In the genomic region with DNA sequence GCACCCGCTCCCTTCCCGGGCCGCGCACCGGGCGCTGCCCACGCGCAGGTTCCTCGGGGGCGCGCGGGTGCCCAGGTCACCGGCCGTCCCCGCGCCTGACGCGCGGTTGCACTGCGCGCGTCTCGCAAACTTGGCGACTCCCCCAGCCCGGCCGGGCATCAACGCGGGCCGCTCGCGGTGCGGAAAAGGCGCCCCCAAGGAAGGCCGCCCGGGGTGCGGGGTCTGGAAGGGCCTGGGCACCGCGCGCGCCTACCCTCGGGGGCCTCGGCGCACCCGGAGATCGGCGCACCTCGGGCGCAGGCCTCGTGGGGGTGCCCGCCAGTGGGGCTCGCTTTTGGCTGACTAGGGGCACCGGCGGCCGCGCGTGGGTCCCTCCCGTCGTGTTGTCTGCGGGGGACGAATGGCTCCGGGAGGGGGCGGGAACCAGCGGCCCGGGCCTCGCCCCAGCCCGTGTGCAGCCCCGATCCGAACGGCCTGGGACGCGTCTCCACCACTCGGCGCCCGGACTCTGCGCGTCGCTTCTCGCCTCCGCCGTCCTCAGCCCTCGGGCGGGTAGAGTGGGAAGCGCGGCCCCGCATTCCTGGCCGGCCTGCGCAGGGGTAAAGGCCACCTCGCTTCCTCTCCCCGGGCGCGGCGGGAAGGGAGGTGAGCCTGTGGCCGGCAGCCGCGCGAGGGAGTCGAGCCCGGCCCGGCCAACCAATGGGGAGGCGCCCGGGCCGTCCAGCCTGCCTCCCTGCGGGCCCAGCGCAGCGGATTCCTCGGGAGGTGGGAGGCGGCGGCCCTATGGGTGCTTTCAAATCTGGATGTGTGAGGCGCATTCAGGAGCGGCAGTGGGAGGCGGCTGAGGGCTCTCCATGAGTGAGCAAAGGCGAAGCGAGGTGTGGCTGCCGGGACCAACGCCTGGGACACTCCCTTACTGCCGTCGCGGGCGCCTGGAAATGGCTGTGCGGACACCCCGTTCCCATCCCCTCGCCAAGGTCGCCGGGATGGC, we compare ENCODE assay signal across 8 cellular contexts. TPM values are rescaled to one million over a fixed set of nuclear protein-coding genes. Genes with fewer than 3 reads are reported as not detected.
DNase-seq lines count a peak whose midpoint lies in the region; ATAC-seq and TF ChIP-seq lines count a peak whose summit lies in the region.

No MANE protein-coding gene starts in this region.

- H3K4me3 ChIP-seq in GM12864 (ENCODE audit: low read depth, low read length) (peak overlapping the region; percentile 49; the same call in 1 of the 2 replicates), neural progenitor cell (peak overlapping the region; percentile 62), Karpas-422 (ENCODE audit: low read length) (no peak overlapping the region)

- H3K27me3 Mint-ChIP-seq in neural progenitor cell (ENCODE audit: insufficient read depth, low read depth) (peaks cover 22% of the 10 kb centered on the region), HFFc6 (ENCODE audit: insufficient read depth) (peaks cover 11% of the 10 kb centered on the region)

- H3K36me3 Mint-ChIP-seq in neural progenitor cell (peaks cover 2% of the 10 kb centered on the region), HFFc6 (ENCODE audit: low read depth) (peaks cover 5% of the 10 kb centered on the region; the same call in 1 of the 2 replicates)

- peaks cover 26% of the 10 kb centered on the region for H4K20me1 ChIP-seq in neural progenitor cell (ENCODE audit: low read depth)
- H4K20me1 ChIP-seq in Karpas-422 (ENCODE audit: insufficient read depth, low read depth, low read length), result no peaks in the 10 kb centered on the region

- ATAC-seq in esophagus mucosa (peak; percentile 45), GM21619 (IDR thresholded peaks at IDR 0.05; ENCODE audit: unreplicated experiment) (no peak)

- H3K4me1 Mint-ChIP-seq in neural progenitor cell (peaks cover 35% of the 10 kb centered on the region), HFFc6 (ENCODE audit: low read depth) (peaks cover 26% of the 10 kb centered on the region)

- H3K79me2 ChIP-seq in neural progenitor cell (ENCODE audit: low read depth) (peaks cover 11% of the 10 kb centered on the region), Karpas-422 (ENCODE audit: low read length) (no peaks in the 10 kb centered on the region)

- H3K27ac ChIP-seq in neural progenitor cell (no peak overlapping the region), Karpas-422 (ENCODE audit: low read length) (no peak overlapping the region)

- peaks cover 32% of the 10 kb centered on the region for H3K4me1 ChIP-seq in neural progenitor cell
- no peaks in the 10 kb centered on the region for H3K4me1 ChIP-seq in Karpas-422 (ENCODE audit: low read length)

- H3K27me3 ChIP-seq in neural progenitor cell (peaks cover 51% of the 10 kb centered on the region), Karpas-422 (ENCODE audit: low read length) (no peaks in the 10 kb centered on the region)

- H3K4me2 ChIP-seq in neural progenitor cell (peak overlapping the region; percentile 89), Karpas-422 (ENCODE audit: low read depth, low read length, poor library complexity, severe bottlenecking) (no peak overlapping the region)

- H3K9me2 ChIP-seq in Karpas-422 (replicated peaks; ENCODE audit: insufficient read depth, low read length), result no peaks in the 10 kb centered on the region

- H2AFZ ChIP-seq in neural progenitor cell (replicated peaks), result peak overlapping the region; percentile 65
- H2AFZ ChIP-seq in Karpas-422 (ENCODE audit: low read length), result no peak overlapping the region

- H3K4me3 Mint-ChIP-seq in neural progenitor cell (peak overlapping the region; percentile 80), HFFc6 (no peak overlapping the region)

- H3K9ac ChIP-seq in neural progenitor cell, result no peak overlapping the region
- H3K9ac ChIP-seq in Karpas-422 (ENCODE audit: low read length), result no peak overlapping the region

- H3F3A ChIP-seq in neural progenitor cell (ENCODE audit: low read depth), result peaks cover 43% of the 10 kb centered on the region

- H3K9me3 Mint-ChIP-seq in neural progenitor cell, result no peaks in the 10 kb centered on the region
- H3K9me3 Mint-ChIP-seq in HFFc6, result no peaks in the 10 kb centered on the region

- no peaks in the 10 kb centered on the region for H3K9me3 ChIP-seq in neural progenitor cell (ENCODE audit: low read depth)
- H3K9me3 ChIP-seq in Karpas-422 (ENCODE audit: low read length), result no peaks in the 10 kb centered on the region

- H3K36me3 ChIP-seq in neural progenitor cell (no peaks in the 10 kb centered on the region), Karpas-422 (ENCODE audit: insufficient read depth, low read length) (no peaks in the 10 kb centered on the region)

- TF ChIP-seq CTCF in GM12864 (IDR thresholded peaks at IDR 0.05; ENCODE audit: low read depth, low read length, missing control alignments) (no peak), neural progenitor cell (IDR thresholded peaks at IDR 0.05) (no peak), HFFc6 (IDR thresholded peaks at IDR 0.05) (no peak)

- DNase-seq in GM12864 (ENCODE audit: low read depth) (no peak), LoVo (ENCODE audit: low spot score) (peak; percentile 6), neural progenitor cell (ENCODE audit: low spot score) (peak; percentile 83), Karpas-422 (no peak), HFFc6 (no peak)
- no peak for DNase-seq in activated CD4-positive, alpha-beta T cell treated with anti-CD3 and anti-CD28 coated beads for 48 hours

- no peak overlapping the region for H3K27ac Mint-ChIP-seq in neural progenitor cell
- no peak overlapping the region for H3K27ac Mint-ChIP-seq in HFFc6

RNA-seq across cellular contexts. Expression of a gene that starts 0.9 kb away (rescaled TPM):
- total RNA-seq in esophagus mucosa, result 1.7 TPM
- total RNA-seq in neural progenitor cell (ENCODE audit: low replicate concordance), result 8.1 and 13.9 TPM in 2 replicates
- total RNA-seq in Karpas-422 (2014; rRNA removed; shearing (Covaris generic); ENCODE audit: low replicate concordance), result 0.18 TPM in 1 of 2 replicates, not detected in the other
- total RNA-seq in HFFc6 (2021; fragmentation: NEBNext Ultra II Directional; extraction: Animal tissue kit (Norgen Biotek cat#: 25700)), result 1 to 10 TPM in 2 of 6 experiments, under 1 TPM in 4; 0.38 to 1.1 (median 0.64) TPM

RNA-seq across cellular contexts. Expression of a gene that starts 29.3 kb away (rescaled TPM):
- total RNA-seq in esophagus mucosa (not detected), neural progenitor cell (ENCODE audit: low replicate concordance) (not detected in 2 replicates)
- total RNA-seq in Karpas-422 (2014; rRNA removed; shearing (Covaris generic); ENCODE audit: low replicate concordance), result not detected in 2 replicates
- total RNA-seq in HFFc6 (2021; fragmentation: NEBNext Ultra II Directional; extraction: Animal tissue kit (Norgen Biotek cat#: 25700)), result not detected

RNA-seq across cellular contexts. Expression of a gene that starts 33.1 kb away (rescaled TPM):
- total RNA-seq in esophagus mucosa (90.6 TPM), neural progenitor cell (ENCODE audit: low replicate concordance) (66.6 and 80.1 TPM in 2 replicates)
- 25.9 and 38.3 TPM in 2 replicates for total RNA-seq in Karpas-422 (2014; rRNA removed; shearing (Covaris generic); ENCODE audit: low replicate concordance)
- total RNA-seq in HFFc6 (2021; fragmentation: NEBNext Ultra II Directional; extraction: Animal tissue kit (Norgen Biotek cat#: 25700)), result 100 to 1,000 TPM; 161 to 196 (median 169) TPM

Comparison
In these comparisons a context has a peak if more than half of its experiments do, and no peak if none do; other contexts are left out.
1. DNase-seq: peak in LoVo (single experiment) and neural progenitor cell (single experiment); none in GM12864 (single experiment), Karpas-422 (single experiment), HFFc6 (single experiment) and activated CD4-positive, alpha-beta T cell treated with anti-CD3 and anti-CD28 coated beads for 48 hours (single experiment).